Comparison of ENCODE assay signal across 8 cellular contexts in the genomic region with DNA sequence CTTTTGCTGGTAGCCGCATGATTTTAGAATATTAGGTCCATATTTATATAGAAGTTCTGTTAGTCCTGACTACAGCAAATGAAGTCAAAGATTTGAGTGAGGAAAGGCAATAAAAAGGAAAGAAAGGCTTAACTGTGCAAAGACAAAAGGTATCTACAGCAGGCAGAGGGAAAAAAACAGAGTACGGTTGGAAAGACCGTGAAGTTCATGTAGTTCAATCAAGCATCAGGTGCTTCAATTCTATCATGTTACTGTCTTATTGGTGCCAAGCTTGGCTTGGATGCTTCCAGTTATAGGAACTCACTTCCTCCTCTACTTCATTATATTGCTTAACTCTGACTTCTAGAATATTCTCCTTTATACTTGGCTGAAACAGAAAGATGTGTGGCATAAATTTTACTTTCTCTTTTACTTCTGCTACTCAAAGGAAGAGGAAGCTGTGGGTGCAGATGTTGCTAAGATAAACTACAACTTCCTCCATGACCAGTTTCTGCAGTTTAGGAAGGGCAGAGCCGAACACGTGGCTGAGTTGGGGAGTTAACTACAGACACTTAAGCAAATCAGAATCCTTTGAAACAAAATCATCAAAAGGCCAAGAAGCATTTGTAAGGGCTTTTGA. TPM values are rescaled to one million over a fixed set of nuclear protein-coding genes. Genes with fewer than 3 reads are reported as not detected.
DNase-seq lines count a peak whose midpoint lies in the region; ATAC-seq and TF ChIP-seq lines count a peak whose summit lies in the region.

No MANE protein-coding gene starts in this region.

- H3K9me3 ChIP-seq in KOPT-K1 (ENCODE audit: insufficient read depth, low read length, poor library complexity, severe bottlenecking): peaks cover 21% of the 10 kb centered on the region

- H3K36me3 ChIP-seq in KOPT-K1 (ENCODE audit: insufficient read depth, low read length): peaks cover 35% of the 10 kb centered on the region

- ATAC-seq in GM21619 (IDR thresholded peaks at IDR 0.05; ENCODE audit: unreplicated experiment) (peak; percentile 98), omental fat pad (ENCODE audit: low FRiP score) (no peak)

- DNase-seq in EH (ENCODE audit: low read depth): peak; percentile 69
- peak; percentile 65 for DNase-seq in activated CD8-positive, alpha-beta memory T cell treated with anti-CD3 and anti-CD28 coated beads, Interleukin-2, amount 50 U/mL, for 4 hours
- DNase-seq in globus pallidus (ENCODE audit: low spot score): peak; percentile 67
- peak in 2 of 3 experiments; percentile 43 to 56 for DNase-seq in stimulated activated CD4-positive, alpha-beta T cell treated with anti-CD3 and anti-CD28 coated beads, TNF-alpha, amount 100 ng/mL, for 4 hours (ENCODE audit: low read depth in 3 of 3)
- no peak for DNase-seq in omental fat pad (ENCODE audit: low spot score)
- no peak for DNase-seq in COLO668 (lab: John Stamatoyannopoulos, UW; ENCODE audit: unreplicated experiment)

- H3K27ac ChIP-seq in KOPT-K1 (ENCODE audit: low read depth, low read length, poor library complexity, severe bottlenecking): peak overlapping the region; percentile 86

- no peak for TF ChIP-seq CTCF in omental fat pad (IDR thresholded peaks at IDR 0.05)

RNA-seq across cellular contexts. Expression of a gene that starts 6.7 kb away (rescaled TPM):
- under 1 TPM; 0.48 to 0.63 (median 0.56) TPM for total RNA-seq in omental fat pad

Comparison
In these comparisons a context has a peak if more than half of its experiments do, and no peak if none do; other contexts are left out.
1. DNase-seq: peak in EH (single experiment), activated CD8-positive, alpha-beta memory T cell treated with anti-CD3 and anti-CD28 coated beads, Interleukin-2, amount 50 U/mL, for 4 hours (single experiment), globus pallidus (single experiment) and stimulated activated CD4-positive, alpha-beta T cell treated with anti-CD3 and anti-CD28 coated beads, TNF-alpha, amount 100 ng/mL, for 4 hours (2 of 3); none in omental fat pad (single experiment) and COLO668 (single experiment).